ENCODE assay signal across 2 cellular contexts in the genomic region with DNA sequence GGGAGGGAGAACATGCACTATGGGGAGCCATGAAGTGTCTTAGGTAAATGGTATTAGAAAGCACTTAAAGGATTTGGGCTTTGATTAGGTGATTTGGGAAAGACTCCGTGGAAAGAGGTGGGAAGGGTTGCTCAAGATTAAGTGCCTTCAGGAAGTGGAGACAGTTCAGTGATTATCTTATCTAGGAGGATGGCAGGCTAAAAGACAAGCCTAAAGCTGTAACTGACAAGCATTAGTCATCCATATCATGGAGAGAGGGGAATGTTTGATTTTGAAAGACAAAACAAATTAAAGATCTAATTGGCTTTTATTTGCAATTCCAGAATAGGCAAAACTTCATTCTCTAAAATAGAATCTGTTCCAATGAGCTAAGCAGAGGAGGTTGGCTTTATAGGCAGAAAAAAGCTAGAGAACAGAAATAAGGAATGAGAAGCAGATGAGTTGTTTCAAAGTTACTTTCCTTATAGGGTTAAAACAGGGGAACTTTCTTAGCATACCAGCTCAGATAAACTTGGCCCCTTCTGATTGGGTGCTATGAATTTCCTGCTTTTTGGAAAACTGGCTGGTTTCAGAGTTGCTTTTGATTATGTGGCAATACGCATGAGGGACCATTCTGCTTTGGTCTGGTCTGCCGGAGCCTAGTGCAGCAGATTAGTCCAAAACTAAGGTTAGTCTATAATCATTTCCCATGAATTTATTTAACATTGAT.
TF ChIP-seq lines count a peak whose summit lies in the region.

No MANE protein-coding gene starts in this region.

TF ChIP-seq in IMR-90, 13 proteins besides CTCF, POLR2A, EP300 and RAD21:
- TF ChIP-seq CHD1 (IDR thresholded peaks at IDR 0.05; ENCODE audit: low read depth, low read length) (no peak), CEBPB (IDR thresholded peaks at IDR 0.05; ENCODE audit: low read depth, low read length) (peak; percentile 78)
TF ChIP-seq in IMR-90: peak in this region for 1.

TF ChIP-seq in K562, 482 proteins besides CTCF, POLR2A, EP300 and RAD21 (continues in another document):
- TF ChIP-seq NKRF (IDR thresholded peaks at IDR 0.05; ENCODE audit: borderline replicate concordance) (no peak), ILF3 (IDR thresholded peaks at IDR 0.05; ENCODE audit: borderline replicate concordance) (no peak), ZNF696 (CRISPR knock-in tag; conservative IDR thresholded peaks at IDR 0.05) (no peak), MBD2 (IDR thresholded peaks at IDR 0.05; ENCODE audit: borderline replicate concordance, low read depth) (0 out of 2 replicates have a peak, but pooled peaks have one; percentile 17), PHB2 (IDR thresholded peaks at IDR 0.05; ENCODE audit: low read depth) (no peak), ESRRB (CRISPR knock-in tag; IDR thresholded peaks at IDR 0.05; ENCODE audit: borderline replicate concordance) (no peak), SMARCC2 (IDR thresholded peaks at IDR 0.05; ENCODE audit: low read depth) (peak; percentile 64; the same call in 1 of the 2 replicates), ZNF232 (CRISPR knock-in tag; IDR thresholded peaks at IDR 0.05) (no peak), NCOR1 (IDR thresholded peaks at IDR 0.05) (0 out of 2 replicates have a peak, but pooled peaks have one; percentile 37), NFIC (IDR thresholded peaks at IDR 0.05) (no peak), ETS1 (conservative IDR thresholded peaks at IDR 0.05; ENCODE audit: control insufficient read depth, low read depth, low read length) (no peak), CREM (IDR thresholded peaks at IDR 0.05; ENCODE audit: low read depth) (peak; percentile 11; the same call in 1 of the 2 replicates), ATF7 (IDR thresholded peaks at IDR 0.05) (0 out of 2 replicates have a peak, but pooled peaks have one; percentile 13), CBX8 (IDR thresholded peaks at IDR 0.05; ENCODE audit: borderline replicate concordance, extremely low read depth, low read depth, low read length, poor library complexity, severe bottlenecking) (no peak), ZNF644 (tag; IDR thresholded peaks at IDR 0.05; ENCODE audit: low read depth) (peak; percentile 39; the same call in 1 of the 2 replicates), CHD1 (IDR thresholded peaks at IDR 0.05; ENCODE audit: low read length) (no peak), HEY1 (CRISPR knock-in tag; IDR thresholded peaks at IDR 0.05; ENCODE audit: borderline replicate concordance) (no peak), TAL1 (IDR thresholded peaks at IDR 0.05) (peak; percentile 42; the same call in 1 of the 2 replicates), ESRRA (IDR thresholded peaks at IDR 0.05; ENCODE audit: borderline replicate concordance, low read depth) (no peak), EZH2 (IDR thresholded peaks at IDR 0.05; ENCODE audit: borderline replicate concordance, low read depth, low read length) (no peak), ZNF766 (CRISPR knock-in tag; conservative IDR thresholded peaks at IDR 0.05) (no peak), GTF2F1 (IDR thresholded peaks at IDR 0.05; ENCODE audit: low read depth, low read length) (no peak), RBM15 (IDR thresholded peaks at IDR 0.05; ENCODE audit: insufficient read depth, low read length) (no peak), TEAD4 (IDR thresholded peaks at IDR 0.05; ENCODE audit: low read length) (peak; percentile 63), TEAD4 (CRISPR knock-in tag; IDR thresholded peaks at IDR 0.05; ENCODE audit: borderline replicate concordance) (no peak), MECOM (CRISPR knock-in tag; IDR thresholded peaks at IDR 0.05) (peak; percentile 83; the same call in 1 of the 2 replicates), EHMT2 (IDR thresholded peaks at IDR 0.05) (no peak), MAFK (IDR thresholded peaks at IDR 0.05; ENCODE audit: low read length) (no peak), SMARCA4 (IDR thresholded peaks at IDR 0.05) (peak; percentile 84), CBFA2T2 (conservative IDR thresholded peaks at IDR 0.05) (peak; percentile 45)
- TF ChIP-seq, protein P1, sequence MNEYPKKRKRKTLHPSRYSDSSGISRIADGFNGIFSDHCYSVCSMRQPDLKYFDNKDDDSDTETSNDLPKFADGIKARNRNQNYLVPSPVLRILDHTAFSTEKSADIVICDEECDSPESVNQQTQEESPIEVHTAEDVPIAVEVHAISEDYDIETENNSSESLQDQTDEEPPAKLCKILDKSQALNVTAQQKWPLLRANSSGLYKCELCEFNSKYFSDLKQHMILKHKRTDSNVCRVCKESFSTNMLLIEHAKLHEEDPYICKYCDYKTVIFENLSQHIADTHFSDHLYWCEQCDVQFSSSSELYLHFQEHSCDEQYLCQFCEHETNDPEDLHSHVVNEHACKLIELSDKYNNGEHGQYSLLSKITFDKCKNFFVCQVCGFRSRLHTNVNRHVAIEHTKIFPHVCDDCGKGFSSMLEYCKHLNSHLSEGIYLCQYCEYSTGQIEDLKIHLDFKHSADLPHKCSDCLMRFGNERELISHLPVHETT (CRISPR knock-in tag; conservative IDR thresholded peaks at IDR 0.05 in 1 of 2, IDR thresholded peaks at IDR 0.05 in 1 of 2) = no peak
- TF ChIP-seq, protein P2, sequence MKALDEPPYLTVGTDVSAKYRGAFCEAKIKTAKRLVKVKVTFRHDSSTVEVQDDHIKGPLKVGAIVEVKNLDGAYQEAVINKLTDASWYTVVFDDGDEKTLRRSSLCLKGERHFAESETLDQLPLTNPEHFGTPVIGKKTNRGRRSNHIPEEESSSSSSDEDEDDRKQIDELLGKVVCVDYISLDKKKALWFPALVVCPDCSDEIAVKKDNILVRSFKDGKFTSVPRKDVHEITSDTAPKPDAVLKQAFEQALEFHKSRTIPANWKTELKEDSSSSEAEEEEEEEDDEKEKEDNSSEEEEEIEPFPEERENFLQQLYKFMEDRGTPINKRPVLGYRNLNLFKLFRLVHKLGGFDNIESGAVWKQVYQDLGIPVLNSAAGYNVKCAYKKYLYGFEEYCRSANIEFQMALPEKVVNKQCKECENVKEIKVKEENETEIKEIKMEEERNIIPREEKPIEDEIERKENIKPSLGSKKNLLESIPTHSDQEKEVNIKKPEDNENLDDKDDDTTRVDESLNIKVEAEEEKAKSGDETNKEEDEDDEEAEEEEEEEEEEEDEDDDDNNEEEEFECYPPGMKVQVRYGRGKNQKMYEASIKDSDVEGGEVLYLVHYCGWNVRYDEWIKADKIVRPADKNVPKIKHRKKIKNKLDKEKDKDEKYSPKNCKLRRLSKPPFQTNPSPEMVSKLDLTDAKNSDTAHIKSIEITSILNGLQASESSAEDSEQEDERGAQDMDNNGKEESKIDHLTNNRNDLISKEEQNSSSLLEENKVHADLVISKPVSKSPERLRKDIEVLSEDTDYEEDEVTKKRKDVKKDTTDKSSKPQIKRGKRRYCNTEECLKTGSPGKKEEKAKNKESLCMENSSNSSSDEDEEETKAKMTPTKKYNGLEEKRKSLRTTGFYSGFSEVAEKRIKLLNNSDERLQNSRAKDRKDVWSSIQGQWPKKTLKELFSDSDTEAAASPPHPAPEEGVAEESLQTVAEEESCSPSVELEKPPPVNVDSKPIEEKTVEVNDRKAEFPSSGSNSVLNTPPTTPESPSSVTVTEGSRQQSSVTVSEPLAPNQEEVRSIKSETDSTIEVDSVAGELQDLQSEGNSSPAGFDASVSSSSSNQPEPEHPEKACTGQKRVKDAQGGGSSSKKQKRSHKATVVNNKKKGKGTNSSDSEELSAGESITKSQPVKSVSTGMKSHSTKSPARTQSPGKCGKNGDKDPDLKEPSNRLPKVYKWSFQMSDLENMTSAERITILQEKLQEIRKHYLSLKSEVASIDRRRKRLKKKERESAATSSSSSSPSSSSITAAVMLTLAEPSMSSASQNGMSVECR (CRISPR knock-in tag; IDR thresholded peaks at IDR 0.05) = no peak
- TF ChIP-seq, protein P3, sequence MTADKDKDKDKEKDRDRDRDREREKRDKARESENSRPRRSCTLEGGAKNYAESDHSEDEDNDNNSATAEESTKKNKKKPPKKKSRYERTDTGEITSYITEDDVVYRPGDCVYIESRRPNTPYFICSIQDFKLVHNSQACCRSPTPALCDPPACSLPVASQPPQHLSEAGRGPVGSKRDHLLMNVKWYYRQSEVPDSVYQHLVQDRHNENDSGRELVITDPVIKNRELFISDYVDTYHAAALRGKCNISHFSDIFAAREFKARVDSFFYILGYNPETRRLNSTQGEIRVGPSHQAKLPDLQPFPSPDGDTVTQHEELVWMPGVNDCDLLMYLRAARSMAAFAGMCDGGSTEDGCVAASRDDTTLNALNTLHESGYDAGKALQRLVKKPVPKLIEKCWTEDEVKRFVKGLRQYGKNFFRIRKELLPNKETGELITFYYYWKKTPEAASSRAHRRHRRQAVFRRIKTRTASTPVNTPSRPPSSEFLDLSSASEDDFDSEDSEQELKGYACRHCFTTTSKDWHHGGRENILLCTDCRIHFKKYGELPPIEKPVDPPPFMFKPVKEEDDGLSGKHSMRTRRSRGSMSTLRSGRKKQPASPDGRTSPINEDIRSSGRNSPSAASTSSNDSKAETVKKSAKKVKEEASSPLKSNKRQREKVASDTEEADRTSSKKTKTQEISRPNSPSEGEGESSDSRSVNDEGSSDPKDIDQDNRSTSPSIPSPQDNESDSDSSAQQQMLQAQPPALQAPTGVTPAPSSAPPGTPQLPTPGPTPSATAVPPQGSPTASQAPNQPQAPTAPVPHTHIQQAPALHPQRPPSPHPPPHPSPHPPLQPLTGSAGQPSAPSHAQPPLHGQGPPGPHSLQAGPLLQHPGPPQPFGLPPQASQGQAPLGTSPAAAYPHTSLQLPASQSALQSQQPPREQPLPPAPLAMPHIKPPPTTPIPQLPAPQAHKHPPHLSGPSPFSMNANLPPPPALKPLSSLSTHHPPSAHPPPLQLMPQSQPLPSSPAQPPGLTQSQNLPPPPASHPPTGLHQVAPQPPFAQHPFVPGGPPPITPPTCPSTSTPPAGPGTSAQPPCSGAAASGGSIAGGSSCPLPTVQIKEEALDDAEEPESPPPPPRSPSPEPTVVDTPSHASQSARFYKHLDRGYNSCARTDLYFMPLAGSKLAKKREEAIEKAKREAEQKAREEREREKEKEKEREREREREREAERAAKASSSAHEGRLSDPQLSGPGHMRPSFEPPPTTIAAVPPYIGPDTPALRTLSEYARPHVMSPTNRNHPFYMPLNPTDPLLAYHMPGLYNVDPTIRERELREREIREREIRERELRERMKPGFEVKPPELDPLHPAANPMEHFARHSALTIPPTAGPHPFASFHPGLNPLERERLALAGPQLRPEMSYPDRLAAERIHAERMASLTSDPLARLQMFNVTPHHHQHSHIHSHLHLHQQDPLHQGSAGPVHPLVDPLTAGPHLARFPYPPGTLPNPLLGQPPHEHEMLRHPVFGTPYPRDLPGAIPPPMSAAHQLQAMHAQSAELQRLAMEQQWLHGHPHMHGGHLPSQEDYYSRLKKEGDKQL (CRISPR knock-in tag; IDR thresholded peaks at IDR 0.05; ENCODE audit: borderline replicate concordance) = no peak
- TF ChIP-seq, protein P4, sequence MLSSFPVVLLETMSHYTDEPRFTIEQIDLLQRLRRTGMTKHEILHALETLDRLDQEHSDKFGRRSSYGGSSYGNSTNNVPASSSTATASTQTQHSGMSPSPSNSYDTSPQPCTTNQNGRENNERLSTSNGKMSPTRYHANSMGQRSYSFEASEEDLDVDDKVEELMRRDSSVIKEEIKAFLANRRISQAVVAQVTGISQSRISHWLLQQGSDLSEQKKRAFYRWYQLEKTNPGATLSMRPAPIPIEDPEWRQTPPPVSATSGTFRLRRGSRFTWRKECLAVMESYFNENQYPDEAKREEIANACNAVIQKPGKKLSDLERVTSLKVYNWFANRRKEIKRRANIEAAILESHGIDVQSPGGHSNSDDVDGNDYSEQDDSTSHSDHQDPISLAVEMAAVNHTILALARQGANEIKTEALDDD (IDR thresholded peaks at IDR 0.05) = no peak
- TF ChIP-seq, protein P5, sequence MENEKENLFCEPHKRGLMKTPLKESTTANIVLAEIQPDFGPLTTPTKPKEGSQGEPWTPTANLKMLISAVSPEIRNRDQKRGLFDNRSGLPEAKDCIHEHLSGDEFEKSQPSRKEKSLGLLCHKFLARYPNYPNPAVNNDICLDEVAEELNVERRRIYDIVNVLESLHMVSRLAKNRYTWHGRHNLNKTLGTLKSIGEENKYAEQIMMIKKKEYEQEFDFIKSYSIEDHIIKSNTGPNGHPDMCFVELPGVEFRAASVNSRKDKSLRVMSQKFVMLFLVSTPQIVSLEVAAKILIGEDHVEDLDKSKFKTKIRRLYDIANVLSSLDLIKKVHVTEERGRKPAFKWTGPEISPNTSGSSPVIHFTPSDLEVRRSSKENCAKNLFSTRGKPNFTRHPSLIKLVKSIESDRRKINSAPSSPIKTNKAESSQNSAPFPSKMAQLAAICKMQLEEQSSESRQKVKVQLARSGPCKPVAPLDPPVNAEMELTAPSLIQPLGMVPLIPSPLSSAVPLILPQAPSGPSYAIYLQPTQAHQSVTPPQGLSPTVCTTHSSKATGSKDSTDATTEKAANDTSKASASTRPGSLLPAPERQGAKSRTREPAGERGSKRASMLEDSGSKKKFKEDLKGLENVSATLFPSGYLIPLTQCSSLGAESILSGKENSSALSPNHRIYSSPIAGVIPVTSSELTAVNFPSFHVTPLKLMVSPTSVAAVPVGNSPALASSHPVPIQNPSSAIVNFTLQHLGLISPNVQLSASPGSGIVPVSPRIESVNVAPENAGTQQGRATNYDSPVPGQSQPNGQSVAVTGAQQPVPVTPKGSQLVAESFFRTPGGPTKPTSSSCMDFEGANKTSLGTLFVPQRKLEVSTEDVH (IDR thresholded peaks at IDR 0.05; ENCODE audit: low read depth, partially characterized antibody) = peak; percentile 34
- TF ChIP-seq, protein P6, sequence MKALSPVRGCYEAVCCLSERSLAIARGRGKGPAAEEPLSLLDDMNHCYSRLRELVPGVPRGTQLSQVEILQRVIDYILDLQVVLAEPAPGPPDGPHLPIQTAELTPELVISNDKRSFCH (CRISPR knock-in tag; IDR thresholded peaks at IDR 0.05) = no peak
- TF ChIP-seq, protein P6 (tag; IDR thresholded peaks at IDR 0.05) = no peak
